Comparison of ENCODE assay signal across 9 cellular contexts in the genomic region with DNA sequence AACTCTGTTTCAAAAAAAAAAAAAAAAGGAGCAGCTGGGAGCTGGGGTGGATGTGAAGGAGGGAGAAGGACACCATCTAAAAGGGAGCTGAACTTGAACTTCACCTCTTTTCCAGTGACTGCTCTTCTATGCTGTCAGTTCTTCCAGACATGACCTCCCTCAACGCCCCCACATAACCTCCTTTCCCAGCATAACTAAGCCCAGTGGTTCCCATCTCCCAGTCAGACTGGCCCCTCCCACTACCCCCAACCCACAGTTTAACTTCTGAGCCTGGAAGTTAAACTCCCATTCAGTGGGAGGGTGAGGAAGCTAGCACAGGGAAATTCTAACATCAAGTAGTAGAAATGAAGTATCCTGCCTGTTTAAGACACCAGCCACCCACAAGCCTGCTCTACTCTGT. TPM values are rescaled to one million over a fixed set of nuclear protein-coding genes. Genes with fewer than 3 reads are reported as not detected.
DNase-seq lines count a peak whose midpoint lies in the region; ATAC-seq and TF ChIP-seq lines count a peak whose summit lies in the region.
"Had no signal": no experiment of that assay in that cellular context is flagged by ENCODE, and none has a peak within 500 bp of the region (broad histone marks: within the 10 kb centered on the region; RNA-seq: fewer than 3 reads in every experiment).

No MANE protein-coding gene starts in this region.

- peak overlapping the region; percentile 65 for H3K27ac ChIP-seq in right cardiac atrium (ENCODE audit: low read length)
- peak overlapping the region in 2 of 4 donors; percentile 22 to 91 for H3K27ac ChIP-seq in tibial nerve

- H3K4me3 ChIP-seq in right cardiac atrium (ENCODE audit: low read length), result no peak overlapping the region
- peak overlapping the region in 1 of 4 donors; percentile 83 for H3K4me3 ChIP-seq in tibial nerve

- peak overlapping the region; percentile 36 for H3K4me3 Mint-ChIP-seq in activated naive CD4-positive, alpha-beta T cell treated with anti-CD3 and anti-CD28 coated beads for 36 hours
- H3K4me3 Mint-ChIP-seq in activated CD4-positive, alpha-beta memory T cell treated with anti-CD3 and anti-CD28 coated beads, Interleukin-2, amount 10 ng/mL, durations not matched to agents 7 days and 5 days, result peak overlapping the region; percentile 98
- H3K4me3 Mint-ChIP-seq in stimulated activated naive B cell treated with anti-CD40 and anti-IgM and Interleukin-4, amounts not matched to agents 10 μg/mL and 1 μg/mL and 100 μg/mL, for 72 hours, result no peak overlapping the region

- no peaks in the 10 kb centered on the region for H3K9me3 Mint-ChIP-seq in activated naive CD4-positive, alpha-beta T cell treated with anti-CD3 and anti-CD28 coated beads for 36 hours
- no peaks in the 10 kb centered on the region for H3K9me3 Mint-ChIP-seq in activated CD4-positive, alpha-beta memory T cell treated with anti-CD3 and anti-CD28 coated beads, Interleukin-2, amount 10 ng/mL, durations not matched to agents 7 days and 5 days
- H3K9me3 Mint-ChIP-seq in stimulated activated naive B cell treated with anti-CD40 and anti-IgM and Interleukin-4, amounts not matched to agents 10 μg/mL and 1 μg/mL and 100 μg/mL, for 72 hours, result no peaks in the 10 kb centered on the region

- H3K27me3 Mint-ChIP-seq in activated naive CD4-positive, alpha-beta T cell treated with anti-CD3 and anti-CD28 coated beads for 36 hours (ENCODE audit: low read depth), result no peaks in the 10 kb centered on the region
- no peaks in the 10 kb centered on the region for H3K27me3 Mint-ChIP-seq in activated CD4-positive, alpha-beta memory T cell treated with anti-CD3 and anti-CD28 coated beads, Interleukin-2, amount 10 ng/mL, durations not matched to agents 7 days and 5 days
- H3K27me3 Mint-ChIP-seq in stimulated activated naive B cell treated with anti-CD40 and anti-IgM and Interleukin-4, amounts not matched to agents 10 μg/mL and 1 μg/mL and 100 μg/mL, for 72 hours, result no peaks in the 10 kb centered on the region

- TF ChIP-seq CTCF in tibial nerve (IDR thresholded peaks at IDR 0.05), result no peak

- WGBS in right cardiac atrium, result 45% methylated on average over 1 of the region's 1 CpG
- WGBS in tibial nerve, 2 donors, result 4 to 39% methylated on average over 1 of the region's 1 CpG

- H3K27me3 ChIP-seq in right cardiac atrium (ENCODE audit: control insufficient read depth, insufficient read depth) (no peaks in the 10 kb centered on the region), tibial nerve (no peaks in the 10 kb centered on the region)

- peaks cover 5 to 51% (median 29%) of the 10 kb centered on the region in 3 donors for H3K36me3 ChIP-seq in tibial nerve

- no peak for TF ChIP-seq EP300 in tibial nerve (IDR thresholded peaks at IDR 0.05)

- CTCF ChIA-PET in activated naive CD4-positive, alpha-beta T cell treated with anti-CD3 and anti-CD28 coated beads for 36 hours (lab: Charles Lee), result interaction anchor here (2.3 kb wide), 1 partner anchor 25 kb away, joined by 7 read pairs; no protein-coding TSS in a partner anchor
- CTCF ChIA-PET in activated CD4-positive, alpha-beta memory T cell treated with anti-CD3 and anti-CD28 coated beads, Interleukin-2, amount 10 ng/mL, durations not matched to agents 7 days and 5 days (lab: Charles Lee), result interaction anchor here (3.3 to 8.6 kb wide), 2 partner anchors 28 to 81 kb away, joined by 14 to 49 read pairs; partner anchors contain the start of genes ATG13 and HARBI1

- peaks cover 16% of the 10 kb centered on the region for H3K36me3 Mint-ChIP-seq in activated naive CD4-positive, alpha-beta T cell treated with anti-CD3 and anti-CD28 coated beads for 36 hours (ENCODE audit: low read depth)
- H3K36me3 Mint-ChIP-seq in activated CD4-positive, alpha-beta memory T cell treated with anti-CD3 and anti-CD28 coated beads, Interleukin-2, amount 10 ng/mL, durations not matched to agents 7 days and 5 days (ENCODE audit: low read depth), result peaks cover 67% of the 10 kb centered on the region
- peaks cover 23 to 52% of the 10 kb centered on the region in 2 donors for H3K36me3 Mint-ChIP-seq in stimulated activated naive B cell treated with anti-CD40 and anti-IgM and Interleukin-4, amounts not matched to agents 10 μg/mL and 1 μg/mL and 100 μg/mL, for 72 hours

- H3K4me1 Mint-ChIP-seq in activated naive CD4-positive, alpha-beta T cell treated with anti-CD3 and anti-CD28 coated beads for 36 hours (ENCODE audit: low read depth), result peaks cover 47% of the 10 kb centered on the region
- H3K4me1 Mint-ChIP-seq in activated CD4-positive, alpha-beta memory T cell treated with anti-CD3 and anti-CD28 coated beads, Interleukin-2, amount 10 ng/mL, durations not matched to agents 7 days and 5 days, result peaks cover 51% of the 10 kb centered on the region
- peaks cover 33 to 55% of the 10 kb centered on the region in 2 donors for H3K4me1 Mint-ChIP-seq in stimulated activated naive B cell treated with anti-CD40 and anti-IgM and Interleukin-4, amounts not matched to agents 10 μg/mL and 1 μg/mL and 100 μg/mL, for 72 hours

- H3K27ac Mint-ChIP-seq in activated naive CD4-positive, alpha-beta T cell treated with anti-CD3 and anti-CD28 coated beads for 36 hours, result peak overlapping the region; percentile 97
- H3K27ac Mint-ChIP-seq in activated CD4-positive, alpha-beta memory T cell treated with anti-CD3 and anti-CD28 coated beads, Interleukin-2, amount 10 ng/mL, durations not matched to agents 7 days and 5 days, result peak overlapping the region; percentile 41
- peak overlapping the region; percentile 25 for H3K27ac Mint-ChIP-seq in stimulated activated naive B cell treated with anti-CD40 and anti-IgM and Interleukin-4, amounts not matched to agents 10 μg/mL and 1 μg/mL and 100 μg/mL, for 72 hours

- POLR2A ChIA-PET in activated CD4-positive, alpha-beta memory T cell treated with anti-CD3 and anti-CD28 coated beads, Interleukin-2, amount 10 ng/mL, durations not matched to agents 7 days and 5 days (lab: Charles Lee), result interaction anchor here (3.5 to 6.4 kb wide), 3 partner anchors 12 to 81 kb away, joined by 14 to 124 read pairs (median 34); partner anchors contain the start of genes ATG13 and HARBI1

- peaks cover 16% of the 10 kb centered on the region for H3K4me1 ChIP-seq in right cardiac atrium (ENCODE audit: control insufficient read depth, insufficient read depth, low read length)
- H3K4me1 ChIP-seq in tibial nerve, result peaks cover 0 to 77% (median 45%) of the 10 kb centered on the region in 4 donors

- H3K9me3 ChIP-seq in right cardiac atrium (ENCODE audit: control insufficient read depth, low read length) (no peaks in the 10 kb centered on the region), tibial nerve (no peaks in the 10 kb centered on the region)

- TF ChIP-seq POLR2A in tibial nerve (IDR thresholded peaks at IDR 0.05), result no peak

- no peak for DNase-seq in activated naive CD4-positive, alpha-beta T cell treated with anti-CD3 and anti-CD28 coated beads for 36 hours
- DNase-seq in activated naive CD4-positive, alpha-beta T cell treated with anti-CD3 and anti-CD28 coated beads, Interleukin-2, amount 50 U/mL, for 16 hours, result no peak
- no peak for DNase-seq in activated CD4-positive, alpha-beta memory T cell treated with anti-CD3 and anti-CD28 coated beads, Interleukin-2, amount 10 ng/mL, durations not matched to agents 7 days and 5 days
- DNase-seq in right cardiac atrium (no peak), tibial nerve (ENCODE audit: low spot score in 2 of 2) (no peak), epidermal melanocyte (ENCODE audit: insufficient read length, low spot score) (no peak), NCI-H1417 treated with DMSO at 0.1 percent for 48 hours (lab: John Stamatoyannopoulos, UW) (no peak)
- no peak for DNase-seq in stimulated activated naive B cell treated with anti-CD40 and anti-IgM and Interleukin-4, amounts not matched to agents 10 μg/mL and 1 μg/mL and 100 μg/mL, for 72 hours
- DNase-seq: amniotic stem cell had no signal

- intact Hi-C loops in activated naive CD4-positive, alpha-beta T cell treated with anti-CD3 and anti-CD28 coated beads for 36 hours (cut with micrococcal nuclease), result no loop called here
- intact Hi-C loops in right cardiac atrium (cut with DNase I), result loop anchor here in 1 of 4 donors (5.0 kb wide), 1 partner anchor 41 kb away; no protein-coding TSS in a partner anchor

- ATAC-seq in right cardiac atrium, result no peak
- ATAC-seq in stimulated activated naive B cell treated with anti-CD40 and anti-IgM and Interleukin-4, amounts not matched to agents 10 μg/mL and 1 μg/mL and 100 μg/mL, for 72 hours (replicated peaks), result no peak

RNA-seq across cellular contexts. Expression of gene ARHGAP1, which starts 1.8 kb away (rescaled TPM):
- total RNA-seq in activated naive CD4-positive, alpha-beta T cell treated with anti-CD3 and anti-CD28 coated beads for 36 hours, result 10 to 100 TPM; 31.2 to 32.6 TPM
- total RNA-seq in activated CD4-positive, alpha-beta memory T cell treated with anti-CD3 and anti-CD28 coated beads, Interleukin-2, amount 10 ng/mL, durations not matched to agents 7 days and 5 days, result 10 to 100 TPM; 77.8 to 79.7 TPM
- total RNA-seq in right cardiac atrium, result 100 to 1,000 TPM; 101 to 112 (median 106) TPM
- polyA plus RNA-seq in right cardiac atrium, result 53.4 TPM
- 10 to 100 TPM; 47.9 to 83.0 (median 59.8) TPM for total RNA-seq in tibial nerve

RNA-seq across cellular contexts. Expression of gene ZNF408, which starts 2.2 kb away (rescaled TPM):
- total RNA-seq in activated naive CD4-positive, alpha-beta T cell treated with anti-CD3 and anti-CD28 coated beads for 36 hours, result 1 to 10 TPM; 7.3 to 7.6 TPM
- total RNA-seq in activated CD4-positive, alpha-beta memory T cell treated with anti-CD3 and anti-CD28 coated beads, Interleukin-2, amount 10 ng/mL, durations not matched to agents 7 days and 5 days, result 10 to 100 TPM; 17.1 to 17.5 TPM
- 1 to 10 TPM; 5.8 to 8.8 (median 7.5) TPM for total RNA-seq in right cardiac atrium
- polyA plus RNA-seq in right cardiac atrium, result 5.9 TPM
- total RNA-seq in tibial nerve, result 10 to 100 TPM in 3 of 4 donors, 1 to 10 TPM in 1; 8.8 to 21.6 (median 13.7) TPM

RNA-seq across cellular contexts. Expression of gene F2, which starts 20.4 kb away (rescaled TPM):
- total RNA-seq in activated naive CD4-positive, alpha-beta T cell treated with anti-CD3 and anti-CD28 coated beads for 36 hours, result not detected
- not detected for total RNA-seq in activated CD4-positive, alpha-beta memory T cell treated with anti-CD3 and anti-CD28 coated beads, Interleukin-2, amount 10 ng/mL, durations not matched to agents 7 days and 5 days
- total RNA-seq in right cardiac atrium (under 1 TPM in 1 of 4 donors, not detected in 3; 0.19 TPM), tibial nerve (not detected)
- polyA plus RNA-seq in right cardiac atrium, result not detected

Comparison
In these comparisons a context has a peak if more than half of its experiments do, and no peak if none do; other contexts are left out.
1. H3K27ac Mint-ChIP-seq: peak in every context shown above with its lines; median percentile 97 in activated naive CD4-positive, alpha-beta T cell treated with anti-CD3 and anti-CD28 coated beads for 36 hours; 41 in activated CD4-positive, alpha-beta memory T cell treated with anti-CD3 and anti-CD28 coated beads, Interleukin-2, amount 10 ng/mL, durations not matched to agents 7 days and 5 days; 25 in stimulated activated naive B cell treated with anti-CD40 and anti-IgM and Interleukin-4, amounts not matched to agents 10 μg/mL and 1 μg/mL and 100 μg/mL, for 72 hours.
2. H3K4me3 Mint-ChIP-seq: peak in activated naive CD4-positive, alpha-beta T cell treated with anti-CD3 and anti-CD28 coated beads for 36 hours (single experiment) and activated CD4-positive, alpha-beta memory T cell treated with anti-CD3 and anti-CD28 coated beads, Interleukin-2, amount 10 ng/mL, durations not matched to agents 7 days and 5 days (single experiment); none in stimulated activated naive B cell treated with anti-CD40 and anti-IgM and Interleukin-4, amounts not matched to agents 10 μg/mL and 1 μg/mL and 100 μg/mL, for 72 hours (0 of 2).